Comparison of ENCODE assay signal across 27 cellular contexts in the genomic region with DNA sequence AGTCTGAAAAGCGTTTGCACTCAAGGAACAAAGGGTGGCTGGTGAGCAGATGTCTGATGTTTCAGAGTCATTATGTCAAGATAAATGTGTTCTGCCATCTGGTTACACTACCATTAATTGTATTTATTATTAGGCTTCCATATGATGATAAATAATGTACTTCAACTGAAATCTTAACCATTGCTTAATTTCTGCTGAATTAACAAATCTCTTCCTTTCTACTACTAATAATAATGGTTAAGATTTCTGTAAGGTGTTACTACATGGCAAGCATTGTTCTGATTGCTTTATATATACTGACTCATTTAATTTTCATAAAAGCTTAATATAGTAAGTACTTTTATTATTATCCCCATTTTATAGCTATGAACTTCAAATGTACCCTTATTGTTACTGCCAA.
"Had no signal": no experiment of that assay in that cellular context is flagged by ENCODE, and none has a peak within 500 bp of the region (broad histone marks: within the 10 kb centered on the region; RNA-seq: fewer than 3 reads in every experiment).

No MANE protein-coding gene starts in this region.

- H3K27ac ChIP-seq: esophagus muscularis mucosa, foreskin keratinocyte, heart right ventricle, left lung, neutrophil, parathyroid adenoma, suprapubic skin, transverse colon, upper lobe of right lung, uterus had no signal

- H3K36me3 ChIP-seq: esophagus muscularis mucosa, heart right ventricle, left lung, neutrophil, suprapubic skin, transverse colon, upper lobe of right lung, uterus had no signal

- H3K4me1 ChIP-seq: esophagus muscularis mucosa, left lung, parathyroid adenoma, uterus had no signal

- H3K4me3 ChIP-seq: esophagus muscularis mucosa, heart right ventricle, left lung, mucosa of descending colon, smooth muscle cell, suprapubic skin, transverse colon, upper lobe of right lung, uterus had no signal

- H3K9me3 ChIP-seq: esophagus muscularis mucosa, heart right ventricle, left lung, mucosa of descending colon, neutrophil, suprapubic skin, transverse colon, upper lobe of right lung, uterus had no signal

- ATAC-seq: foreskin keratinocyte; heart right ventricle; left cardiac atrium; left lung; mucosa of descending colon; natural killer cell treated with Interleukin-12 subunit alpha and Interleukin-12 subunit beta and Interleukin-15 and Interleukin-18, amount 100 ng/mL, for 72 hours; sciatic nerve; stimulated activated naive CD8-positive, alpha-beta T cell treated with anti-CD3 and anti-CD28 coated beads, Interleukin-15, amount 100 ng/mL, for 72 hours; upper lobe of right lung had no signal

- DNase-seq: dermis blood vessel endothelial cell; effector memory CD4-positive, alpha-beta T cell; foreskin keratinocyte; glutamatergic neuron; heart right ventricle; hippocampal formation; left cardiac atrium; left lung; mesenchymal stem cell; mucosa of descending colon; naive B cell; stimulated activated CD4-positive, alpha-beta T cell treated with anti-CD3 and anti-CD28 coated beads, Interleukin-12 subunit alpha, Interleukin-12 subunit beta, amount 100 ng/mL, for 4 hours; stimulated activated CD4-positive, alpha-beta T cell treated with anti-CD3 and anti-CD28 coated beads, Interleukin-1b, Interleukin-23, amount 100 ng/mL, for 48 hours; stimulated activated CD4-positive, alpha-beta T cell treated with anti-CD3 and anti-CD28 coated beads, Interleukin-4, amount 100 ng/mL, for 1 hour; stimulated activated CD8-positive, alpha-beta memory T cell treated with anti-CD3 and anti-CD28 coated beads, Interleukin-4, amount 100 ng/mL, for 48 hours; stimulated activated naive CD4-positive, alpha-beta T cell; stimulated activated naive CD8-positive, alpha-beta T cell treated with anti-CD3 and anti-CD28 coated beads, Interleukin-15, amount 100 ng/mL, for 72 hours; transverse colon; upper lobe of right lung; uterus had no signal

- H3K27me3 ChIP-seq: esophagus muscularis mucosa, foreskin keratinocyte, heart right ventricle, left lung, suprapubic skin, transverse colon, upper lobe of right lung, uterus had no signal
